35 cellular contexts compared by ENCODE assay signal in the genomic region with DNA sequence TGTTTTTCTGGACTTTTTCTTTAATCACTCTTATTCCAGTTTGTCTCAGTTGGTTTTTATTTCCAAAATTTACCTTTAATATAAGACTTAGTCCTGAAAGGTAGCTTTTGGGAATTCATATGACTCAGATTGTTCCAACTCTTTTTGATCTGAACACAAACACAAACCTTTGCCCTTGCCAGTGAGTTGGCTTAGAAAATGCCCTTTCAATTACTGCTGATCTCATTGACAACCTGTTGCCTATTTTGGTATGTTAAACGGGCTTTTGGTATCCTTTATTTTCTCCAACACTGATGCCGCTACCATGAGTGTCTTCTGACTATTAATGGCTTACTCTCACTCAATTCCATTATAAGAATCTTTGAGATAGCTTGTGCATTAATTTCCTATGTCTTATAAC.
"Had no signal": no experiment of that assay in that cellular context is flagged by ENCODE, and none has a peak within 500 bp of the region (broad histone marks: within the 10 kb centered on the region; RNA-seq: fewer than 3 reads in every experiment).

No MANE protein-coding gene starts in this region.

- H3K27ac Mint-ChIP-seq: activated CD4-positive, alpha-beta memory T cell treated with anti-CD3 and anti-CD28 coated beads, Interleukin-2, amount 10 ng/mL, durations not matched to agents 7 days and 5 days; activated CD8-positive, alpha-beta memory T cell treated with anti-CD3 and anti-CD28 coated beads, Interleukin-2, amount 10 ng/mL, durations not matched to agents 7 days and 5 days; activated naive CD4-positive, alpha-beta T cell treated with anti-CD3 and anti-CD28 coated beads, Interleukin-2, amount 10 ng/mL, durations not matched to agents 7 days and 5 days; activated naive CD8-positive, alpha-beta T cell; T-cell; T-helper 17 cell had no signal

- H3K27ac ChIP-seq: ascending aorta, breast epithelium, Peyer's patch, SJSA1, VCaP had no signal

- DNase-seq: activated CD4-positive, alpha-beta memory T cell treated with anti-CD3 and anti-CD28 coated beads, Interleukin-2, amount 10 ng/mL, durations not matched to agents 7 days and 5 days; activated CD4-positive, alpha-beta T cell treated with anti-CD3 and anti-CD28 coated beads for 1 hour; activated CD4-positive, alpha-beta T cell treated with anti-CD3 and anti-CD28 coated beads for 48 hours; activated CD4-positive, CD25-positive, alpha-beta regulatory T cell; activated CD8-positive, alpha-beta memory T cell treated with anti-CD3 and anti-CD28 coated beads for 24 hours; activated CD8-positive, alpha-beta memory T cell treated with anti-CD3 and anti-CD28 coated beads, Interleukin-2, amount 10 ng/mL, durations not matched to agents 7 days and 5 days; activated CD8-positive, alpha-beta memory T cell treated with anti-CD3 and anti-CD28 coated beads, Interleukin-2, amount 50 U/mL, for 48 hours; activated effector memory CD4-positive, alpha-beta T cell treated with Interleukin-2 at 50 U/mL for 16 hours; activated naive CD4-positive, alpha-beta T cell treated with anti-CD3 and anti-CD28 coated beads, Interleukin-2, amount 10 ng/mL, durations not matched to agents 7 days and 5 days; activated T-cell treated with anti-CD3 and anti-CD28 coated beads, Interleukin-2, amount 50 U/mL, for 48 hours; amniotic stem cell; Kasumi-1; KG1; MG63; NCI-H1048; NCI-H1105 treated with DMSO at 0.1 percent for 48 hours; NCI-H1436; NCI-H1694; NCI-H1930; NCI-H345; NCI-H524 treated with DMSO at 0.1 percent for 48 hours; NCI-H748 treated with DMSO at 0.1 percent for 48 hours; NK-92 treated with Interleukin-12 subunit alpha and Interleukin-12 subunit beta, amount 100 ng/mL, for 24 hours; PC-3; Peyer's patch; RPMI8226; SHP77 treated with DMSO at 0.1 percent for 48 hours; T-cell; T-helper 17 cell had no signal

- H3K9me3 Mint-ChIP-seq: activated naive CD4-positive, alpha-beta T cell treated with anti-CD3 and anti-CD28 coated beads, Interleukin-2, amount 10 ng/mL, durations not matched to agents 7 days and 5 days had no signal

- H3K27me3 Mint-ChIP-seq: activated CD4-positive, alpha-beta memory T cell treated with anti-CD3 and anti-CD28 coated beads, Interleukin-2, amount 10 ng/mL, durations not matched to agents 7 days and 5 days; activated CD8-positive, alpha-beta memory T cell treated with anti-CD3 and anti-CD28 coated beads, Interleukin-2, amount 10 ng/mL, durations not matched to agents 7 days and 5 days; activated naive CD4-positive, alpha-beta T cell treated with anti-CD3 and anti-CD28 coated beads, Interleukin-2, amount 10 ng/mL, durations not matched to agents 7 days and 5 days; activated naive CD8-positive, alpha-beta T cell; T-cell; T-helper 17 cell had no signal

- H3K36me3 ChIP-seq: ascending aorta, breast epithelium, MG63, Peyer's patch, SJSA1 had no signal

- H3K4me1 Mint-ChIP-seq: activated CD4-positive, alpha-beta memory T cell treated with anti-CD3 and anti-CD28 coated beads, Interleukin-2, amount 10 ng/mL, durations not matched to agents 7 days and 5 days; activated CD8-positive, alpha-beta memory T cell treated with anti-CD3 and anti-CD28 coated beads, Interleukin-2, amount 10 ng/mL, durations not matched to agents 7 days and 5 days; activated naive CD4-positive, alpha-beta T cell treated with anti-CD3 and anti-CD28 coated beads, Interleukin-2, amount 10 ng/mL, durations not matched to agents 7 days and 5 days; T-cell; T-helper 17 cell had no signal

- H3K36me3 Mint-ChIP-seq: activated CD8-positive, alpha-beta memory T cell treated with anti-CD3 and anti-CD28 coated beads, Interleukin-2, amount 10 ng/mL, durations not matched to agents 7 days and 5 days; activated naive CD4-positive, alpha-beta T cell treated with anti-CD3 and anti-CD28 coated beads, Interleukin-2, amount 10 ng/mL, durations not matched to agents 7 days and 5 days; activated naive CD8-positive, alpha-beta T cell; T-cell had no signal

- H3K4me3 Mint-ChIP-seq: activated CD4-positive, alpha-beta memory T cell treated with anti-CD3 and anti-CD28 coated beads, Interleukin-2, amount 10 ng/mL, durations not matched to agents 7 days and 5 days; activated CD8-positive, alpha-beta memory T cell treated with anti-CD3 and anti-CD28 coated beads, Interleukin-2, amount 10 ng/mL, durations not matched to agents 7 days and 5 days; activated naive CD4-positive, alpha-beta T cell treated with anti-CD3 and anti-CD28 coated beads, Interleukin-2, amount 10 ng/mL, durations not matched to agents 7 days and 5 days; activated naive CD8-positive, alpha-beta T cell; T-cell; T-helper 17 cell had no signal

- H3K4me1 ChIP-seq: ascending aorta, breast epithelium, Peyer's patch, SJSA1 had no signal

- H3K9me3 ChIP-seq: ascending aorta, breast epithelium, MG63, Peyer's patch, SJSA1 had no signal

- H3K4me3 ChIP-seq: ascending aorta, breast epithelium, MG63, Peyer's patch, SJSA1 had no signal

- ATAC-seq: activated CD8-positive, alpha-beta memory T cell treated with anti-CD3 and anti-CD28 coated beads, Interleukin-2, amount 10 ng/mL, durations not matched to agents 7 days and 5 days; PC-3; SK-N-SH treated with all-trans-retinoic acid at 6 μM for 48 hours; T-cell; T-helper 17 cell had no signal
